3 cellular contexts compared by ENCODE assay signal in the genomic region with DNA sequence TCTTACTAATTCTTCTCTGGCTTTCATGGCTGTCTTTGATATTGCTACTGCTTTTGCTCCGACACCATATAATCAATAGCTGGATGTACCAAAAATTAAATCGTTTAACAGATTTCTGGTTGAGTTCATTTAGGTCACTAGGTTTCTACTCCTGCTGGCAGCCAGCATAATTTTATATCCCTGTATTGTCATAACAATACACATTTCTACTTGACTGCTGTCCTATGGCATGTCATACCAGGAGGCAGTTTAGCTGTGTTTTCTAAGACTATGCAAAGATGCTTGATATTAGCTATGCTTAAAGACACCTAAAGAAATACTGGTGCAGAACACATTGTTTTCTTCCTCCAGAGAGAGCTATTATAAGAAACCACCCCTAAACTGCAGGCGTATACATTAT.
"Had no signal": no experiment of that assay in that cellular context is flagged by ENCODE, and none has a peak within 500 bp of the region (broad histone marks: within the 10 kb centered on the region; RNA-seq: fewer than 3 reads in every experiment).

No MANE protein-coding gene starts in this region.

- H3K4me3 ChIP-seq: GM12878 had no signal

- DNase-seq: GDM1, GF-D8 had no signal
